7 cellular contexts compared by ENCODE assay signal in genomic region chr7:72106405-72106804, GRCh38.
"Had no signal": no experiment of that assay in that cellular context is flagged by ENCODE, and none has a peak within 500 bp of the region (broad histone marks: within the 10 kb centered on the region; RNA-seq: fewer than 3 reads in every experiment).

No MANE protein-coding gene starts in this region.

- H3K36me3 Mint-ChIP-seq: IgD-negative memory B cell had no signal

- H3K9ac ChIP-seq: KMS-11 had no signal

- H3K4me3 Mint-ChIP-seq: IgD-negative memory B cell had no signal

- H3K4me1 Mint-ChIP-seq: IgD-negative memory B cell had no signal

- FAIRE-seq: HTR-8/SVneo had no signal

- H3K4me2 ChIP-seq: KMS-11 had no signal

- DNase-seq: IMR-90, KBM-7, KG1 had no signal

- H3K27me3 Mint-ChIP-seq: IgD-negative memory B cell had no signal

- H3K27ac ChIP-seq: HL-60, KMS-11 had no signal

- H3K27ac Mint-ChIP-seq: IgD-negative memory B cell had no signal
